In the genomic region with DNA sequence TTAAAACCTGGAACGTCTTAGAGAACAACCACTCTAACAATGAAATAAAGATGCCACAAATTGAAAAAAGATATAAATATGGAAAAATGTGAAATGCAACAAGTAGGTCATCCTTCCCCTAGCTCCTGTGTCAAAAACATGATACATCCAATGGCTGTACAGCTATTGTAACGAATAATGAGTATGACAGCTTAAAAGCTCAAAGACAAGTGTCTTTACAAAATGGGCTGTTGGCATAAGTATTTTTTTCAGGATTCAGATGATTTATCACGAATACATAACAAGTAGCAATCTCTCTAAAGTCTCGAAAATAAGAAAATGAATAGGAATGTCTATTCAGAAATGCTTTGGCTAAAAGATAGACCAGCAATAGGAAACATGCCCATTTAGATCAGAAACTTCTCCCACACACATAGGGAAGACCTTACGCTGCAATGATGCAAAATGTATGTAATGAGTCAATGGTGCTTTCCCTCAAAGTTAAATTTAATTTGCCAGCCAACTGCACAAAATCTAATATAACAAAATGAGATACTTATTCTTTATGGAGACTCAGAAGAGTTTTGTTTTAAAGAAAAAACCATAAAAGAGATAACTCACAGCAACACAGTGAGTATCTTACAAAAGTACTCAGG, we compare ENCODE assay signal across 1 cellular context.
TF ChIP-seq lines count a peak whose summit lies in the region.

No MANE protein-coding gene starts in this region.

TF ChIP-seq in GM23338, 12 proteins besides CTCF, POLR2A, EP300 and RAD21 (continued from another document):
- TF ChIP-seq EZH2phosphoT487 (IDR thresholded peaks at IDR 0.05; ENCODE audit: unreplicated experiment) (no peak), NANOG (IDR thresholded peaks at IDR 0.05; ENCODE audit: borderline replicate concordance) (no peak)
- TF ChIP-seq, protein P1, sequence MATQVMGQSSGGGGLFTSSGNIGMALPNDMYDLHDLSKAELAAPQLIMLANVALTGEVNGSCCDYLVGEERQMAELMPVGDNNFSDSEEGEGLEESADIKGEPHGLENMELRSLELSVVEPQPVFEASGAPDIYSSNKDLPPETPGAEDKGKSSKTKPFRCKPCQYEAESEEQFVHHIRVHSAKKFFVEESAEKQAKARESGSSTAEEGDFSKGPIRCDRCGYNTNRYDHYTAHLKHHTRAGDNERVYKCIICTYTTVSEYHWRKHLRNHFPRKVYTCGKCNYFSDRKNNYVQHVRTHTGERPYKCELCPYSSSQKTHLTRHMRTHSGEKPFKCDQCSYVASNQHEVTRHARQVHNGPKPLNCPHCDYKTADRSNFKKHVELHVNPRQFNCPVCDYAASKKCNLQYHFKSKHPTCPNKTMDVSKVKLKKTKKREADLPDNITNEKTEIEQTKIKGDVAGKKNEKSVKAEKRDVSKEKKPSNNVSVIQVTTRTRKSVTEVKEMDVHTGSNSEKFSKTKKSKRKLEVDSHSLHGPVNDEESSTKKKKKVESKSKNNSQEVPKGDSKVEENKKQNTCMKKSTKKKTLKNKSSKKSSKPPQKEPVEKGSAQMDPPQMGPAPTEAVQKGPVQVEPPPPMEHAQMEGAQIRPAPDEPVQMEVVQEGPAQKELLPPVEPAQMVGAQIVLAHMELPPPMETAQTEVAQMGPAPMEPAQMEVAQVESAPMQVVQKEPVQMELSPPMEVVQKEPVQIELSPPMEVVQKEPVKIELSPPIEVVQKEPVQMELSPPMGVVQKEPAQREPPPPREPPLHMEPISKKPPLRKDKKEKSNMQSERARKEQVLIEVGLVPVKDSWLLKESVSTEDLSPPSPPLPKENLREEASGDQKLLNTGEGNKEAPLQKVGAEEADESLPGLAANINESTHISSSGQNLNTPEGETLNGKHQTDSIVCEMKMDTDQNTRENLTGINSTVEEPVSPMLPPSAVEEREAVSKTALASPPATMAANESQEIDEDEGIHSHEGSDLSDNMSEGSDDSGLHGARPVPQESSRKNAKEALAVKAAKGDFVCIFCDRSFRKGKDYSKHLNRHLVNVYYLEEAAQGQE (IDR thresholded peaks at IDR 0.05; ENCODE audit: unreplicated experiment): no peak
